ENCODE assay signal across 25 cellular contexts in the genomic region with DNA sequence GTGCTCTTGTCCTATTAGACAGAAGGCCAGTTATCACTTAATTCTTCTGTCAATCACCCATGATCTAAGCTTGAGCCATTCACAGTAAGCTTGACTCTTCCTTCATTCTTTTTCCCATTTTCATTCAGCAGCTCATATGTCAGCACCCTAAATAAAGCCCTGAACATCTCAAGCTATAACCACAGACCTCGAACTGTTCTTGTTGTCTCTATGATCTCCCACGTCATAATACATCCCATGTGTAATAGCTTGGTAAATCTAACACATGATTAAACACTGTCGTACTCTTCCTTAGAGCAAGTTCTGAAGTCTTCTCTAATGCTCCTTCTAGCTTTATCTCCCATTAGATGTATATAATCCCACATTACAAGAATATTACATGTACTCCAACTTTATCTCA. TPM values are rescaled to one million over a fixed set of nuclear protein-coding genes. Genes with fewer than 3 reads are reported as not detected.
"Had no signal": no experiment of that assay in that cellular context is flagged by ENCODE, and none has a peak within 500 bp of the region (broad histone marks: within the 10 kb centered on the region; RNA-seq: fewer than 3 reads in every experiment).

No MANE protein-coding gene starts in this region.

- H3K27me3 ChIP-seq: esophagus squamous epithelium, gastroesophageal sphincter, hepatocyte, uterus had no signal

- H3K4me3 Mint-ChIP-seq: dendritic cell treated with granulocyte-macrophage colony-stimulating factor and Interleukin-4, amounts not matched to agents 40 ng/mL and 50 ng/mL, for 4 days; naive B cell; nephron had no signal

- H3K36me3 Mint-ChIP-seq: naive B cell had no signal

- H3K4me2 ChIP-seq: hepatocyte had no signal

- H3K27ac ChIP-seq: esophagus squamous epithelium, gastroesophageal sphincter, hepatocyte, psoas muscle, skin epidermis, uterus had no signal

- H3K27ac Mint-ChIP-seq: dendritic cell treated with granulocyte-macrophage colony-stimulating factor and Interleukin-4, amounts not matched to agents 40 ng/mL and 50 ng/mL, for 4 days; naive B cell; nephron had no signal

- H2AFZ ChIP-seq: hepatocyte had no signal

- H3K79me2 ChIP-seq: hepatocyte had no signal

- H3K9me3 Mint-ChIP-seq: dendritic cell treated with granulocyte-macrophage colony-stimulating factor and Interleukin-4, amounts not matched to agents 40 ng/mL and 50 ng/mL, for 4 days; nephron had no signal

- FAIRE-seq: colon had no signal

- H3K27me3 Mint-ChIP-seq: dendritic cell treated with granulocyte-macrophage colony-stimulating factor and Interleukin-4, amounts not matched to agents 40 ng/mL and 50 ng/mL, for 4 days; naive B cell had no signal

- H3K36me3 ChIP-seq: esophagus squamous epithelium, gastroesophageal sphincter, uterus had no signal

- DNase-seq: esophagus squamous epithelium; glutamatergic neuron; left colon; left ventricle myocardium superior; mesenchymal stem cell; midbrain; naive B cell; psoas muscle; retina; stimulated activated CD4-positive, alpha-beta T cell treated with anti-CD3 and anti-CD28 coated beads, Interleukin-2, amount 100 ng/mL, for 24 hours; stimulated activated CD4-positive, alpha-beta T cell treated with anti-CD3 and anti-CD28 coated beads, Interleukin-4, amount 100 ng/mL, for 4 hours; stimulated activated naive CD4-positive, alpha-beta T cell; trophoblast cell; uterus had no signal

- H3K4me1 Mint-ChIP-seq: naive B cell, nephron had no signal

- H3K4me1 ChIP-seq: esophagus squamous epithelium, gastroesophageal sphincter, psoas muscle, uterus had no signal

- ATAC-seq: gastroesophageal sphincter, left colon, left ventricle myocardium superior, psoas muscle, sciatic nerve had no signal

- H3K4me3 ChIP-seq: esophagus squamous epithelium, gastroesophageal sphincter, hepatocyte, lung, psoas muscle, skin epidermis, uterus had no signal

- H3K9me3 ChIP-seq: esophagus squamous epithelium, gastroesophageal sphincter, psoas muscle, uterus had no signal

RNA-seq across cellular contexts. Expression of gene MUC15, which starts 14.4 kb away (rescaled TPM):
- total RNA-seq: epithelial cell of proximal tubule, kidney epithelial cell, left colon, left ventricle myocardium superior, omental fat pad, psoas muscle, sciatic nerve had no signal
- polyA plus RNA-seq: hepatocyte, psoas muscle had no signal
